41 cellular contexts compared by ENCODE assay signal in genomic region chr7:13090959-13091358, GRCh38.
"Had no signal": no experiment of that assay in that cellular context is flagged by ENCODE, and none has a peak within 500 bp of the region (broad histone marks: within the 10 kb centered on the region; RNA-seq: fewer than 3 reads in every experiment).

No MANE protein-coding gene starts in this region.

- FAIRE-seq: astrocyte, bronchial epithelial cell had no signal

- H3K4me1 ChIP-seq: adrenal gland, ascending aorta, body of pancreas, breast epithelium had no signal

- H3K27ac Mint-ChIP-seq: activated naive CD4-positive, alpha-beta T cell treated with anti-CD3 and anti-CD28 coated beads for 36 hours; activated naive CD4-positive, alpha-beta T cell treated with anti-CD3 and anti-CD28 coated beads, Interleukin-2, amount 10 ng/mL, durations not matched to agents 7 days and 5 days; activated naive CD4-positive, alpha-beta T cell treated with anti-CD3 and anti-CD28 coated beads, Interleukin-2, amount 50 U/mL, for 24 hours; activated naive CD4-positive, alpha-beta T cell treated with anti-CD3 and anti-CD28 coated beads, Interleukin-2, amount 50 U/mL, for 72 hours; activated naive CD8-positive, alpha-beta T cell; activated naive CD8-positive, alpha-beta T cell treated with anti-CD3 and anti-CD28 coated beads for 36 hours; activated naive CD8-positive, alpha-beta T cell treated with anti-CD3 and anti-CD28 coated beads, Interleukin-2, amount 10 ng/mL, durations not matched to agents 7 days and 5 days; activated naive CD8-positive, alpha-beta T cell treated with anti-CD3 and anti-CD28 coated beads, Interleukin-2, amount 50 U/mL, for 24 hours; activated T-cell treated with anti-CD3 and anti-CD28 coated beads, Interleukin-2, amount 50 U/mL, for 24 hours; activated T-cell treated with anti-CD3 and anti-CD28 coated beads, Interleukin-2, amount 50 U/mL, for 72 hours; activated T-helper 1 cell treated with anti-CD3 and anti-CD28 coated beads, Interleukin-12 subunit alpha, Interleukin-12 subunit beta, Interleukin-2, Interleukin-4 antibody, amounts not matched to agents 30 ng/mL and 10 ng/mL and 1 ng/mL, durations not matched to agents 14 hours and 24 hours and 36 hours; activated T-helper 17 cell treated with anti-CD3 and anti-CD28 coated beads, Interleukin-2, amount 50 U/mL, for 72 hours; activated T-helper 2 cell treated with anti-CD3 and anti-CD28 coated beads, Interferon-gamma antibody, Interleukin-2, Interleukin-4, amounts not matched to agents 10 μg/mL and 5 μg/mL and 100 μg/mL, durations not matched to agents 14 hours and 24 hours and 36 hours; brain had no signal

- H3K27me3 ChIP-seq: adrenal gland, ascending aorta, body of pancreas, brain microvascular endothelial cell, breast epithelium, cardiac muscle cell had no signal

- ATAC-seq: activated naive CD4-positive, alpha-beta T cell treated with anti-CD3 and anti-CD28 coated beads, Interleukin-2, amount 50 U/mL, for 72 hours; activated naive CD8-positive, alpha-beta T cell treated with anti-CD3 and anti-CD28 coated beads, Interleukin-2, amount 50 U/mL, for 24 hours; activated T-cell treated with anti-CD3 and anti-CD28 coated beads, Interleukin-2, amount 50 U/mL, for 4 hours; activated T-cell treated with anti-CD3 and anti-CD28 coated beads, Interleukin-2, amount 50 U/mL, for 72 hours; activated T-helper 17 cell treated with anti-CD3 and anti-CD28 coated beads, Interleukin-2, amount 50 U/mL, for 72 hours; body of pancreas had no signal

- H3K36me3 ChIP-seq: adrenal gland, ascending aorta, brain microvascular endothelial cell, breast epithelium, cardiac muscle cell had no signal

- H3K4me3 ChIP-seq: adrenal gland, ascending aorta, body of pancreas, breast epithelium, cardiac muscle cell had no signal

- H3K4me3 Mint-ChIP-seq: activated naive CD4-positive, alpha-beta T cell treated with anti-CD3 and anti-CD28 coated beads for 36 hours; activated naive CD4-positive, alpha-beta T cell treated with anti-CD3 and anti-CD28 coated beads, Interleukin-2, amount 10 ng/mL, durations not matched to agents 7 days and 5 days; activated naive CD4-positive, alpha-beta T cell treated with anti-CD3 and anti-CD28 coated beads, Interleukin-2, amount 50 U/mL, for 24 hours; activated naive CD8-positive, alpha-beta T cell; activated naive CD8-positive, alpha-beta T cell treated with anti-CD3 and anti-CD28 coated beads for 36 hours; activated naive CD8-positive, alpha-beta T cell treated with anti-CD3 and anti-CD28 coated beads, Interleukin-2, amount 10 ng/mL, durations not matched to agents 7 days and 5 days; activated naive CD8-positive, alpha-beta T cell treated with anti-CD3 and anti-CD28 coated beads, Interleukin-2, amount 50 U/mL, for 24 hours; activated T-cell treated with anti-CD3 and anti-CD28 coated beads, Interleukin-2, amount 50 U/mL, for 24 hours; activated T-cell treated with anti-CD3 and anti-CD28 coated beads, Interleukin-2, amount 50 U/mL, for 4 hours; activated T-cell treated with anti-CD3 and anti-CD28 coated beads, Interleukin-2, amount 50 U/mL, for 72 hours; activated T-helper 1 cell treated with anti-CD3 and anti-CD28 coated beads, Interleukin-12 subunit alpha, Interleukin-12 subunit beta, Interleukin-2, Interleukin-4 antibody, amounts not matched to agents 30 ng/mL and 10 ng/mL and 1 ng/mL, durations not matched to agents 14 hours and 24 hours and 36 hours; activated T-helper 17 cell treated with anti-CD3 and anti-CD28 coated beads, Interleukin-2, amount 50 U/mL, for 72 hours; brain; central memory CD8-positive, alpha-beta T cell had no signal

- H3K4me1 Mint-ChIP-seq: activated naive CD4-positive, alpha-beta T cell treated with anti-CD3 and anti-CD28 coated beads, Interleukin-2, amount 10 ng/mL, durations not matched to agents 7 days and 5 days; activated naive CD4-positive, alpha-beta T cell treated with anti-CD3 and anti-CD28 coated beads, Interleukin-2, amount 50 U/mL, for 24 hours; activated naive CD8-positive, alpha-beta T cell treated with anti-CD3 and anti-CD28 coated beads for 36 hours; activated naive CD8-positive, alpha-beta T cell treated with anti-CD3 and anti-CD28 coated beads, Interleukin-2, amount 10 ng/mL, durations not matched to agents 7 days and 5 days; activated naive CD8-positive, alpha-beta T cell treated with anti-CD3 and anti-CD28 coated beads, Interleukin-2, amount 50 U/mL, for 24 hours; activated T-helper 17 cell treated with anti-CD3 and anti-CD28 coated beads, Interleukin-2, amount 50 U/mL, for 72 hours; central memory CD8-positive, alpha-beta T cell had no signal

- H3K9me3 Mint-ChIP-seq: activated naive CD4-positive, alpha-beta T cell treated with anti-CD3 and anti-CD28 coated beads, Interleukin-2, amount 10 ng/mL, durations not matched to agents 7 days and 5 days; activated naive CD4-positive, alpha-beta T cell treated with anti-CD3 and anti-CD28 coated beads, Interleukin-2, amount 50 U/mL, for 24 hours; activated naive CD8-positive, alpha-beta T cell treated with anti-CD3 and anti-CD28 coated beads for 36 hours; activated naive CD8-positive, alpha-beta T cell treated with anti-CD3 and anti-CD28 coated beads, Interleukin-2, amount 10 ng/mL, durations not matched to agents 7 days and 5 days; activated naive CD8-positive, alpha-beta T cell treated with anti-CD3 and anti-CD28 coated beads, Interleukin-2, amount 50 U/mL, for 24 hours; activated T-cell treated with anti-CD3 and anti-CD28 coated beads, Interleukin-2, amount 50 U/mL, for 24 hours; activated T-cell treated with anti-CD3 and anti-CD28 coated beads, Interleukin-2, amount 50 U/mL, for 72 hours; activated T-helper 1 cell treated with anti-CD3 and anti-CD28 coated beads, Interleukin-12 subunit alpha, Interleukin-12 subunit beta, Interleukin-2, Interleukin-4 antibody, amounts not matched to agents 30 ng/mL and 10 ng/mL and 1 ng/mL, durations not matched to agents 14 hours and 24 hours and 36 hours; activated T-helper 17 cell treated with anti-CD3 and anti-CD28 coated beads, Interleukin-2, amount 50 U/mL, for 72 hours; activated T-helper 2 cell treated with anti-CD3 and anti-CD28 coated beads, Interferon-gamma antibody, Interleukin-2, Interleukin-4, amounts not matched to agents 10 μg/mL and 5 μg/mL and 100 μg/mL, durations not matched to agents 14 hours and 24 hours and 36 hours had no signal

- DNase-seq: activated effector memory CD4-positive, alpha-beta T cell treated with anti-CD3 and anti-CD28 coated beads, Interleukin-2, amount 50 U/mL, for 16 hours; activated effector memory CD4-positive, alpha-beta T cell treated with Interleukin-2 at 50 U/mL for 16 hours; activated gamma-delta T cell; activated gamma-delta T cell treated with Interleukin-2 at 50 U/mL for 16 hours; activated naive CD4-positive, alpha-beta T cell; activated naive CD4-positive, alpha-beta T cell treated with anti-CD3 and anti-CD28 coated beads for 36 hours; activated naive CD4-positive, alpha-beta T cell treated with anti-CD3 and anti-CD28 coated beads, Interleukin-2, amount 10 ng/mL, durations not matched to agents 7 days and 5 days; activated naive CD4-positive, alpha-beta T cell treated with anti-CD3 and anti-CD28 coated beads, Interleukin-2, amount 50 U/mL, for 16 hours; activated naive CD4-positive, alpha-beta T cell treated with Interleukin-2 at 50 U/mL for 16 hours; activated naive CD8-positive, alpha-beta T cell treated with anti-CD3 and anti-CD28 coated beads for 36 hours; activated naive CD8-positive, alpha-beta T cell treated with anti-CD3 and anti-CD28 coated beads, Interleukin-2, amount 10 ng/mL, durations not matched to agents 7 days and 5 days; activated naive CD8-positive, alpha-beta T cell treated with anti-CD3 and anti-CD28 coated beads, Interleukin-2, amount 50 U/mL, for 24 hours; activated T-cell treated with anti-CD3 and anti-CD28 coated beads for 4 hours; activated T-cell treated with anti-CD3 and anti-CD28 coated beads, Interleukin-2, amount 50 U/mL, for 1 hour; activated T-cell treated with anti-CD3 and anti-CD28 coated beads, Interleukin-2, amount 50 U/mL, for 24 hours; activated T-cell treated with anti-CD3 and anti-CD28 coated beads, Interleukin-2, amount 50 U/mL, for 4 hours; activated T-cell treated with anti-CD3 and anti-CD28 coated beads, Interleukin-2, amount 50 U/mL, for 48 hours; activated T-cell treated with anti-CD3 and anti-CD28 coated beads, Interleukin-2, amount 50 U/mL, for 72 hours; adrenal gland; amniotic stem cell; amygdala; anterior cingulate cortex; aorta; body of pancreas; brain microvascular endothelial cell; caudate nucleus; central memory CD4-positive, alpha-beta T cell; cerebellar nuclear complex had no signal

- H3K36me3 Mint-ChIP-seq: activated naive CD4-positive, alpha-beta T cell treated with anti-CD3 and anti-CD28 coated beads, Interleukin-2, amount 10 ng/mL, durations not matched to agents 7 days and 5 days; activated naive CD4-positive, alpha-beta T cell treated with anti-CD3 and anti-CD28 coated beads, Interleukin-2, amount 50 U/mL, for 24 hours; activated naive CD8-positive, alpha-beta T cell; activated naive CD8-positive, alpha-beta T cell treated with anti-CD3 and anti-CD28 coated beads for 36 hours; activated naive CD8-positive, alpha-beta T cell treated with anti-CD3 and anti-CD28 coated beads, Interleukin-2, amount 10 ng/mL, durations not matched to agents 7 days and 5 days; brain had no signal

- H3K27me3 Mint-ChIP-seq: activated naive CD4-positive, alpha-beta T cell treated with anti-CD3 and anti-CD28 coated beads, Interleukin-2, amount 10 ng/mL, durations not matched to agents 7 days and 5 days; brain; central memory CD8-positive, alpha-beta T cell had no signal

- H3K27ac ChIP-seq: adrenal gland, ascending aorta, body of pancreas, brain microvascular endothelial cell, breast epithelium, cardiac muscle cell had no signal

- H3K9me3 ChIP-seq: adrenal gland, ascending aorta, body of pancreas, breast epithelium had no signal
